6 cellular contexts compared by ENCODE assay signal in the genomic region with DNA sequence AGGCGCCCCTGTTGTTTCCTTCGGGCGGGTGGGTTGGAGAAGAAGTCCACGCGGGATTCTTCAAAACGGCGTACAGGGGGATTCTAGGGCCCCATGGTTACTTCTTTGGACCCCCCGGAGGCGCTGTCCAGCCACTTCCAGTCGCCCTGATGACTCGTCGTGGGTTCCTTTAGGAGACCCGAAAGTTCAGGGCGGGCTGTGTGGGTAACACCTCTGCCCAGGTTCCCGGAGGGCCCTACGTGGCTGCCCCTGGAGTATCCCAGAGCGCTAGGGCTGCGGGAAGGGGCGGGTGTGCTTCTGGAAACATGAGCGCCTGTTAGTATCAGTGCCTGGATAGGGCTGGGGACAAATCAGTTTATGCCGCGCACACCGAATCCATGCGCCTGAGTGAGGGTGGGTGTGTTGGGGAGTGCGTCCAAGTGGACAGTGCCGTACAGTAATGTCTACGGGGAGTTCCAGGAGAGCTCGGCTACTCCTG. TPM values are rescaled to one million over a fixed set of nuclear protein-coding genes. Genes with fewer than 3 reads are reported as not detected.
DNase-seq lines count a peak whose midpoint lies in the region; ATAC-seq and TF ChIP-seq lines count a peak whose summit lies in the region.

No MANE protein-coding gene starts in this region.

- H3K9me3 ChIP-seq in HAP-1 (no peaks in the 10 kb centered on the region; the same call in 1 of the 2 replicates), gastroesophageal sphincter (no peaks in the 10 kb centered on the region)

- H3K27me3 ChIP-seq in HAP-1 (ENCODE audit: low read depth), result peaks cover 16% of the 10 kb centered on the region
- peaks cover 74% of the 10 kb centered on the region for H3K27me3 ChIP-seq in gastroesophageal sphincter

- H3K27ac ChIP-seq in gastroesophageal sphincter, result peak overlapping the region; percentile 10 to 95 (median 89)
- H3K27ac ChIP-seq in substantia nigra (ENCODE audit: low read depth, low read length, poor library complexity, severe bottlenecking), result peak overlapping the region; percentile 21

- whole genome bisulfite sequencing in gastroesophageal sphincter (ENCODE audit: low coverage in 1 of 2), 2 donors, result 0% methylated on average over 1 of the region's 28 CpGs; no CpG with 5 or more reads in 1 of the 2 donors

- H3K4me3 ChIP-seq in HAP-1 (peak overlapping the region; percentile 49), gastroesophageal sphincter (peak overlapping the region; percentile 27 to 77)

- no peak for TF ChIP-seq EP300 in gastroesophageal sphincter (IDR thresholded peaks at IDR 0.05)

- in situ Hi-C loops in HAP-1 (cut with MboI; ENCODE audit: low sequenced_read_pairs), result no loop called here

- DNase-seq in HAP-1 (ENCODE audit: low spot score in 2 of 2) (peak in 1 of 2 experiments; percentile 61), substantia nigra (lab: John Stamatoyannopoulos, UW) (peak in 5 of 49 donors; percentile 17 to 61 (median 53)), AG08395 (ENCODE audit: low spot score) (no peak)

- TF ChIP-seq POLR2A in gastroesophageal sphincter (IDR thresholded peaks at IDR 0.05), result no peak

- H3K36me3 ChIP-seq in HAP-1 (replicated peaks) (0 out of 2 replicates have a peak, but pooled peaks cover 3% of the 10 kb centered on the region), gastroesophageal sphincter (peaks cover 0 to 19% of the 10 kb centered on the region in 2 donors)

- ATAC-seq in SK-N-SH treated with all-trans-retinoic acid at 6 μM for 48 hours (peak; percentile 51), gastroesophageal sphincter (no peak), HG03045 (IDR thresholded peaks at IDR 0.05; ENCODE audit: unreplicated experiment) (no peak)

- H3K4me1 ChIP-seq in HAP-1 (peaks cover 5% of the 10 kb centered on the region; the same call in 1 of the 2 replicates), gastroesophageal sphincter (peaks cover 0 to 87% (median 16%) of the 10 kb centered on the region in 3 donors)

- no peak for TF ChIP-seq CTCF in gastroesophageal sphincter (IDR thresholded peaks at IDR 0.05)

TF ChIP-seq in SK-N-SH treated with all-trans-retinoic acid at 6 μM for 48 hours, 23 proteins besides CTCF, POLR2A, EP300 and RAD21:
- TF ChIP-seq, protein P1, sequence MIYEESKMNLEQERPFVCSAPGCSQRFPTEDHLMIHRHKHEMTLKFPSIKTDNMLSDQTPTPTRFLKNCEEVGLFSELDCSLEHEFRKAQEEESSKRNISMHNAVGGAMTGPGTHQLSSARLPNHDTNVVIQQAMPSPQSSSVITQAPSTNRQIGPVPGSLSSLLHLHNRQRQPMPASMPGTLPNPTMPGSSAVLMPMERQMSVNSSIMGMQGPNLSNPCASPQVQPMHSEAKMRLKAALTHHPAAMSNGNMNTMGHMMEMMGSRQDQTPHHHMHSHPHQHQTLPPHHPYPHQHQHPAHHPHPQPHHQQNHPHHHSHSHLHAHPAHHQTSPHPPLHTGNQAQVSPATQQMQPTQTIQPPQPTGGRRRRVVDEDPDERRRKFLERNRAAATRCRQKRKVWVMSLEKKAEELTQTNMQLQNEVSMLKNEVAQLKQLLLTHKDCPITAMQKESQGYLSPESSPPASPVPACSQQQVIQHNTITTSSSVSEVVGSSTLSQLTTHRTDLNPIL (CRISPR knock-in tag; IDR thresholded peaks at IDR 0.05; ENCODE audit: low read depth), result no peak
- TF ChIP-seq ZNF70 (CRISPR knock-in tag; IDR thresholded peaks at IDR 0.05) (no peak), PPARA (CRISPR knock-in tag; IDR thresholded peaks at IDR 0.05; ENCODE audit: borderline replicate concordance) (no peak), ZNF8 (CRISPR knock-in tag; IDR thresholded peaks at IDR 0.05) (no peak), ESRRG (CRISPR knock-in tag; IDR thresholded peaks at IDR 0.05) (no peak), TCF4 (CRISPR knock-in tag; IDR thresholded peaks at IDR 0.05; ENCODE audit: borderline replicate concordance) (no peak), SNAI2 (CRISPR knock-in tag; IDR thresholded peaks at IDR 0.05) (no peak), TOX (CRISPR knock-in tag; IDR thresholded peaks at IDR 0.05; ENCODE audit: borderline replicate concordance) (no peak), GLIS3 (CRISPR knock-in tag; IDR thresholded peaks at IDR 0.05) (no peak), ZFP3 (CRISPR knock-in tag; IDR thresholded peaks at IDR 0.05) (no peak), ZNF565 (CRISPR knock-in tag; conservative IDR thresholded peaks at IDR 0.05; ENCODE audit: low read depth) (no peak), ISL1 (CRISPR knock-in tag; IDR thresholded peaks at IDR 0.05) (no peak), CSDC2 (CRISPR knock-in tag; IDR thresholded peaks at IDR 0.05) (no peak), ZC3H10 (CRISPR knock-in tag; IDR thresholded peaks at IDR 0.05) (no peak), ZFP30 (CRISPR knock-in tag; IDR thresholded peaks at IDR 0.05) (no peak), ARNTL (CRISPR knock-in tag; IDR thresholded peaks at IDR 0.05; ENCODE audit: borderline replicate concordance, low read depth) (no peak), OSR1 (CRISPR knock-in tag; IDR thresholded peaks at IDR 0.05) (no peak)
- TF ChIP-seq, protein P2, sequence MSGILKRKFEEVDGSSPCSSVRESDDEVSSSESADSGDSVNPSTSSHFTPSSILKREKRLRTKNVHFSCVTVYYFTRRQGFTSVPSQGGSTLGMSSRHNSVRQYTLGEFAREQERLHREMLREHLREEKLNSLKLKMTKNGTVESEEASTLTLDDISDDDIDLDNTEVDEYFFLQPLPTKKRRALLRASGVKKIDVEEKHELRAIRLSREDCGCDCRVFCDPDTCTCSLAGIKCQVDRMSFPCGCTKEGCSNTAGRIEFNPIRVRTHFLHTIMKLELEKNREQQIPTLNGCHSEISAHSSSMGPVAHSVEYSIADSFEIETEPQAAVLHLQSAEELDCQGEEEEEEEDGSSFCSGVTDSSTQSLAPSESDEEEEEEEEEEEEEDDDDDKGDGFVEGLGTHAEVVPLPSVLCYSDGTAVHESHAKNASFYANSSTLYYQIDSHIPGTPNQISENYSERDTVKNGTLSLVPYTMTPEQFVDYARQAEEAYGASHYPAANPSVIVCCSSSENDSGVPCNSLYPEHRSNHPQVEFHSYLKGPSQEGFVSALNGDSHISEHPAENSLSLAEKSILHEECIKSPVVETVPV (CRISPR knock-in tag; IDR thresholded peaks at IDR 0.05), result no peak
- TF ChIP-seq, protein P3, sequence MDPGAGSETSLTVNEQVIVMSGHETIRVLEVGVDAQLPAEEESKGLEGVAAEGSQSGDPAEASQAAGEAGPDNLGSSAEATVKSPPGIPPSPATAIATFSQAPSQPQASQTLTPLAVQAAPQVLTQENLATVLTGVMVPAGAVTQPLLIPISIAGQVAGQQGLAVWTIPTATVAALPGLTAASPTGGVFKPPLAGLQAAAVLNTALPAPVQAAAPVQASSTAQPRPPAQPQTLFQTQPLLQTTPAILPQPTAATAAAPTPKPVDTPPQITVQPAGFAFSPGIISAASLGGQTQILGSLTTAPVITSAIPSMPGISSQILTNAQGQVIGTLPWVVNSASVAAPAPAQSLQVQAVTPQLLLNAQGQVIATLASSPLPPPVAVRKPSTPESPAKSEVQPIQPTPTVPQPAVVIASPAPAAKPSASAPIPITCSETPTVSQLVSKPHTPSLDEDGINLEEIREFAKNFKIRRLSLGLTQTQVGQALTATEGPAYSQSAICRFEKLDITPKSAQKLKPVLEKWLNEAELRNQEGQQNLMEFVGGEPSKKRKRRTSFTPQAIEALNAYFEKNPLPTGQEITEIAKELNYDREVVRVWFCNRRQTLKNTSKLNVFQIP (CRISPR knock-in tag; IDR thresholded peaks at IDR 0.05; ENCODE audit: borderline replicate concordance, low read depth), result no peak

RNA-seq across cellular contexts. Expression of a gene that starts 0.6 kb away (rescaled TPM):
- total RNA-seq in gastroesophageal sphincter, result 10 to 100 TPM; 32.8 to 56.2 (median 41.6) TPM

RNA-seq across cellular contexts. Expression of a gene that starts 12.5 kb away (rescaled TPM):
- 10 to 100 TPM; 19.6 to 40.3 (median 36.5) TPM for total RNA-seq in gastroesophageal sphincter

RNA-seq across cellular contexts. Expression of a gene that starts 24.3 kb away (rescaled TPM):
- 10 to 100 TPM; 29.9 to 35.6 (median 34.0) TPM for total RNA-seq in gastroesophageal sphincter

RNA-seq across cellular contexts. Expression of a gene that starts 29.2 kb away (rescaled TPM):
- under 1 TPM in 3 of 4 donors, not detected in 1; 0.58 to 0.81 (median 0.72) TPM for total RNA-seq in gastroesophageal sphincter
